2 cellular contexts compared by ENCODE assay signal in the genomic region with DNA sequence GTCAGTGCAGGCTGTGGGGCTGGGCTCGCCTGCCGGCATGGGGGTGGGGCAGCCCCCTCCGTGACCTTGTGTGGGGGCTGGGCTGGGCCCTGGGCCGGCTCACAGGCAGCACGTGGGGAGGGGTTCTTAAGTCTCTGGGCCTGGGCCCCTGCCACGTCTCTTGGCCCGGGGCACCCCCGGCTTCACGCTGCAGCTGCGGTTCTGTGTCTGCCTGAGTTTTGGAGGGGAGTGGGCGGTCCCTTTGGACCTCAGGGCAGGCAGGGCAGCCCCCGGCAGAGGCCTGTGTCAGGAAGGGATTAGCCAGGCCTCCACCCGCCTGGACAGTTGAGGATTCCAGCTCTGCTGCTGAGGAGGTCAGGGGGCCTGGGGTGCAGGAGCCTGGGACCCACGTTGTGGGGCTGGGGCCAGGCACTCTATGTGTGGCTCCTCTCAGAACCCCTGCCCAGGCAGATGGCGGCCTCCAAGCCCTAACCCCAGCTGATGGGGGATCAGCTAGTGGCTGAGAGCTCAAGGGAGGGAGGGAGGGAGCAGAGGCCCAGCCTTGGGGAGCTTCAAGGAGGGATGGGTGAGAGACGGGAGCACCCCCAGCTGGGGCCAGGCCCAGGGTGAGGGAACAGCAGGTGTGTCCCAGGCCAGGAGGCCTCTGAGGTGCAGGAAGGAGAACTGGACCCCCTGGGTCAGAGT.
TF ChIP-seq lines count a peak whose summit lies in the region.

No MANE protein-coding gene starts in this region.

TF ChIP-seq in SK-N-SH, 30 proteins besides CTCF, POLR2A, EP300 and RAD21:
- TF ChIP-seq, protein P1, sequence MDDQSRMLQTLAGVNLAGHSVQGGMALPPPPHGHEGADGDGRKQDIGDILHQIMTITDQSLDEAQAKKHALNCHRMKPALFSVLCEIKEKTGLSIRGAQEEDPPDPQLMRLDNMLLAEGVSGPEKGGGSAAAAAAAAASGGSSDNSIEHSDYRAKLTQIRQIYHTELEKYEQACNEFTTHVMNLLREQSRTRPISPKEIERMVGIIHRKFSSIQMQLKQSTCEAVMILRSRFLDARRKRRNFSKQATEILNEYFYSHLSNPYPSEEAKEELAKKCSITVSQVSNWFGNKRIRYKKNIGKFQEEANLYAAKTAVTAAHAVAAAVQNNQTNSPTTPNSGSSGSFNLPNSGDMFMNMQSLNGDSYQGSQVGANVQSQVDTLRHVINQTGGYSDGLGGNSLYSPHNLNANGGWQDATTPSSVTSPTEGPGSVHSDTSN (IDR thresholded peaks at IDR 0.05) = no peak

TF ChIP-seq in SK-N-SH treated with all-trans-retinoic acid at 6 μM for 48 hours, 23 proteins besides CTCF, POLR2A, EP300 and RAD21:
- TF ChIP-seq, protein P2, sequence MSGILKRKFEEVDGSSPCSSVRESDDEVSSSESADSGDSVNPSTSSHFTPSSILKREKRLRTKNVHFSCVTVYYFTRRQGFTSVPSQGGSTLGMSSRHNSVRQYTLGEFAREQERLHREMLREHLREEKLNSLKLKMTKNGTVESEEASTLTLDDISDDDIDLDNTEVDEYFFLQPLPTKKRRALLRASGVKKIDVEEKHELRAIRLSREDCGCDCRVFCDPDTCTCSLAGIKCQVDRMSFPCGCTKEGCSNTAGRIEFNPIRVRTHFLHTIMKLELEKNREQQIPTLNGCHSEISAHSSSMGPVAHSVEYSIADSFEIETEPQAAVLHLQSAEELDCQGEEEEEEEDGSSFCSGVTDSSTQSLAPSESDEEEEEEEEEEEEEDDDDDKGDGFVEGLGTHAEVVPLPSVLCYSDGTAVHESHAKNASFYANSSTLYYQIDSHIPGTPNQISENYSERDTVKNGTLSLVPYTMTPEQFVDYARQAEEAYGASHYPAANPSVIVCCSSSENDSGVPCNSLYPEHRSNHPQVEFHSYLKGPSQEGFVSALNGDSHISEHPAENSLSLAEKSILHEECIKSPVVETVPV (CRISPR knock-in tag; IDR thresholded peaks at IDR 0.05) = no peak
- TF ChIP-seq TCF4 (CRISPR knock-in tag; IDR thresholded peaks at IDR 0.05; ENCODE audit: borderline replicate concordance) = no peak
- no peak for TF ChIP-seq ARNTL (CRISPR knock-in tag; IDR thresholded peaks at IDR 0.05; ENCODE audit: borderline replicate concordance, low read depth)
- TF ChIP-seq ZNF8 (CRISPR knock-in tag; IDR thresholded peaks at IDR 0.05) = no peak
- no peak for TF ChIP-seq PPARA (CRISPR knock-in tag; IDR thresholded peaks at IDR 0.05; ENCODE audit: borderline replicate concordance)
- no peak for TF ChIP-seq ISL1 (CRISPR knock-in tag; IDR thresholded peaks at IDR 0.05)
- TF ChIP-seq, protein P3, sequence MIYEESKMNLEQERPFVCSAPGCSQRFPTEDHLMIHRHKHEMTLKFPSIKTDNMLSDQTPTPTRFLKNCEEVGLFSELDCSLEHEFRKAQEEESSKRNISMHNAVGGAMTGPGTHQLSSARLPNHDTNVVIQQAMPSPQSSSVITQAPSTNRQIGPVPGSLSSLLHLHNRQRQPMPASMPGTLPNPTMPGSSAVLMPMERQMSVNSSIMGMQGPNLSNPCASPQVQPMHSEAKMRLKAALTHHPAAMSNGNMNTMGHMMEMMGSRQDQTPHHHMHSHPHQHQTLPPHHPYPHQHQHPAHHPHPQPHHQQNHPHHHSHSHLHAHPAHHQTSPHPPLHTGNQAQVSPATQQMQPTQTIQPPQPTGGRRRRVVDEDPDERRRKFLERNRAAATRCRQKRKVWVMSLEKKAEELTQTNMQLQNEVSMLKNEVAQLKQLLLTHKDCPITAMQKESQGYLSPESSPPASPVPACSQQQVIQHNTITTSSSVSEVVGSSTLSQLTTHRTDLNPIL (CRISPR knock-in tag; IDR thresholded peaks at IDR 0.05; ENCODE audit: low read depth) = no peak
- no peak for TF ChIP-seq ESRRG (CRISPR knock-in tag; IDR thresholded peaks at IDR 0.05)
- TF ChIP-seq, protein P4, sequence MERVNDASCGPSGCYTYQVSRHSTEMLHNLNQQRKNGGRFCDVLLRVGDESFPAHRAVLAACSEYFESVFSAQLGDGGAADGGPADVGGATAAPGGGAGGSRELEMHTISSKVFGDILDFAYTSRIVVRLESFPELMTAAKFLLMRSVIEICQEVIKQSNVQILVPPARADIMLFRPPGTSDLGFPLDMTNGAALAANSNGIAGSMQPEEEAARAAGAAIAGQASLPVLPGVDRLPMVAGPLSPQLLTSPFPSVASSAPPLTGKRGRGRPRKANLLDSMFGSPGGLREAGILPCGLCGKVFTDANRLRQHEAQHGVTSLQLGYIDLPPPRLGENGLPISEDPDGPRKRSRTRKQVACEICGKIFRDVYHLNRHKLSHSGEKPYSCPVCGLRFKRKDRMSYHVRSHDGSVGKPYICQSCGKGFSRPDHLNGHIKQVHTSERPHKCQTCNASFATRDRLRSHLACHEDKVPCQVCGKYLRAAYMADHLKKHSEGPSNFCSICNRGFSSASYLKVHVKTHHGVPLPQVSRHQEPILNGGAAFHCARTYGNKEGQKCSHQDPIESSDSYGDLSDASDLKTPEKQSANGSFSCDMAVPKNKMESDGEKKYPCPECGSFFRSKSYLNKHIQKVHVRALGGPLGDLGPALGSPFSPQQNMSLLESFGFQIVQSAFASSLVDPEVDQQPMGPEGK (CRISPR knock-in tag; IDR thresholded peaks at IDR 0.05; ENCODE audit: borderline replicate concordance) = no peak
- TF ChIP-seq, protein P5, sequence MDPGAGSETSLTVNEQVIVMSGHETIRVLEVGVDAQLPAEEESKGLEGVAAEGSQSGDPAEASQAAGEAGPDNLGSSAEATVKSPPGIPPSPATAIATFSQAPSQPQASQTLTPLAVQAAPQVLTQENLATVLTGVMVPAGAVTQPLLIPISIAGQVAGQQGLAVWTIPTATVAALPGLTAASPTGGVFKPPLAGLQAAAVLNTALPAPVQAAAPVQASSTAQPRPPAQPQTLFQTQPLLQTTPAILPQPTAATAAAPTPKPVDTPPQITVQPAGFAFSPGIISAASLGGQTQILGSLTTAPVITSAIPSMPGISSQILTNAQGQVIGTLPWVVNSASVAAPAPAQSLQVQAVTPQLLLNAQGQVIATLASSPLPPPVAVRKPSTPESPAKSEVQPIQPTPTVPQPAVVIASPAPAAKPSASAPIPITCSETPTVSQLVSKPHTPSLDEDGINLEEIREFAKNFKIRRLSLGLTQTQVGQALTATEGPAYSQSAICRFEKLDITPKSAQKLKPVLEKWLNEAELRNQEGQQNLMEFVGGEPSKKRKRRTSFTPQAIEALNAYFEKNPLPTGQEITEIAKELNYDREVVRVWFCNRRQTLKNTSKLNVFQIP (CRISPR knock-in tag; IDR thresholded peaks at IDR 0.05; ENCODE audit: borderline replicate concordance, low read depth) = no peak
- no peak for TF ChIP-seq GLIS3 (CRISPR knock-in tag; IDR thresholded peaks at IDR 0.05)
- TF ChIP-seq OSR1 (CRISPR knock-in tag; IDR thresholded peaks at IDR 0.05) = no peak
- TF ChIP-seq SNAI2 (CRISPR knock-in tag; IDR thresholded peaks at IDR 0.05) = no peak
- TF ChIP-seq RARB (CRISPR knock-in tag; IDR thresholded peaks at IDR 0.05) = no peak
- no peak for TF ChIP-seq ZFP3 (CRISPR knock-in tag; IDR thresholded peaks at IDR 0.05)
- no peak for TF ChIP-seq ZC3H10 (CRISPR knock-in tag; IDR thresholded peaks at IDR 0.05)
- TF ChIP-seq CSDC2 (CRISPR knock-in tag; IDR thresholded peaks at IDR 0.05) = no peak
- no peak for TF ChIP-seq BACH2 (CRISPR knock-in tag; IDR thresholded peaks at IDR 0.05; ENCODE audit: borderline replicate concordance)
